In genomic region chr7:92071032-92071431, GRCh38 we compare ENCODE assay signal across 15 cellular contexts.
"Had no signal": no experiment of that assay in that cellular context is flagged by ENCODE, and none has a peak within 500 bp of the region (broad histone marks: within the 10 kb centered on the region; RNA-seq: fewer than 3 reads in every experiment).

No MANE protein-coding gene starts in this region.

- H3K27me3 Mint-ChIP-seq: activated naive CD4-positive, alpha-beta T cell treated with anti-CD3 and anti-CD28 coated beads, Interleukin-2, amount 50 U/mL, for 24 hours had no signal

- H3K4me1 ChIP-seq: neural progenitor cell, parathyroid adenoma, SJCRH30, upper lobe of left lung had no signal

- H3K9me3 Mint-ChIP-seq: activated naive CD4-positive, alpha-beta T cell treated with anti-CD3 and anti-CD28 coated beads, Interleukin-2, amount 50 U/mL, for 24 hours; neural progenitor cell; stimulated activated effector memory CD8-positive, alpha-beta T cell treated with anti-CD3 and anti-CD28 coated beads, Interleukin-12 subunit alpha, Interleukin-12 subunit beta, amount 100 ng/mL, for 72 hours had no signal

- H3K27me3 ChIP-seq: neural progenitor cell, SJCRH30, upper lobe of left lung had no signal

- FAIRE-seq: bronchial epithelial cell had no signal

- H3K4me3 ChIP-seq: neural progenitor cell, SJCRH30, smooth muscle cell, upper lobe of left lung had no signal

- H3K27ac ChIP-seq: neural progenitor cell, parathyroid adenoma, SJCRH30, upper lobe of left lung had no signal

- H3K9me3 ChIP-seq: SJCRH30, upper lobe of left lung had no signal

- H3K27ac Mint-ChIP-seq: activated naive CD4-positive, alpha-beta T cell treated with anti-CD3 and anti-CD28 coated beads, Interleukin-2, amount 50 U/mL, for 24 hours; neural progenitor cell; stimulated activated effector memory CD8-positive, alpha-beta T cell treated with anti-CD3 and anti-CD28 coated beads, Interleukin-12 subunit alpha, Interleukin-12 subunit beta, amount 100 ng/mL, for 72 hours had no signal

- H3K4me1 Mint-ChIP-seq: activated naive CD4-positive, alpha-beta T cell treated with anti-CD3 and anti-CD28 coated beads, Interleukin-2, amount 50 U/mL, for 24 hours; neural progenitor cell; stimulated activated effector memory CD8-positive, alpha-beta T cell treated with anti-CD3 and anti-CD28 coated beads, Interleukin-12 subunit alpha, Interleukin-12 subunit beta, amount 100 ng/mL, for 72 hours had no signal

- ATAC-seq: activated CD4-positive, CD25-positive, alpha-beta regulatory T cell treated with anti-CD3 and anti-CD28 coated beads, Interleukin-2, amount 50 U/mL, for 24 hours; stimulated activated effector memory CD8-positive, alpha-beta T cell treated with anti-CD3 and anti-CD28 coated beads, Interleukin-12 subunit alpha, Interleukin-12 subunit beta, amount 100 ng/mL, for 72 hours had no signal

- DNase-seq: activated effector memory CD4-positive, alpha-beta T cell treated with Interleukin-2 at 50 U/mL for 16 hours; anterior cingulate cortex; cortex of kidney; effector CD8-positive, alpha-beta T cell; mesendoderm; retina; upper lobe of left lung had no signal

- H3K4me3 Mint-ChIP-seq: activated naive CD4-positive, alpha-beta T cell treated with anti-CD3 and anti-CD28 coated beads, Interleukin-2, amount 50 U/mL, for 24 hours; neural progenitor cell; stimulated activated effector memory CD8-positive, alpha-beta T cell treated with anti-CD3 and anti-CD28 coated beads, Interleukin-12 subunit alpha, Interleukin-12 subunit beta, amount 100 ng/mL, for 72 hours had no signal
